1 cellular context compared by ENCODE assay signal in genomic region chr16:474420-475122, GRCh38.
A peak's percentile ranks its signal among the peaks of the same experiment; 100 is the strongest.
TF ChIP-seq lines count a peak whose summit lies in the region.

No MANE protein-coding gene starts in this region.

TF ChIP-seq in HepG2, 621 proteins besides CTCF, POLR2A, EP300 and RAD21 (continued from another document and continues in another):
- TF ChIP-seq PBX2 (CRISPR knock-in tag; IDR thresholded peaks at IDR 0.05) (no peak), ZNF431 (CRISPR knock-in tag; IDR thresholded peaks at IDR 0.05; ENCODE audit: borderline replicate concordance, low read depth) (no peak), ZNF329 (CRISPR knock-in tag; IDR thresholded peaks at IDR 0.05; ENCODE audit: low read depth) (0 out of 2 replicates have a peak, but pooled peaks have one; percentile 36), SP4 (CRISPR knock-in tag; IDR thresholded peaks at IDR 0.05) (peak; percentile 72; the same call in 1 of the 2 replicates), ZBTB4 (CRISPR knock-in tag; IDR thresholded peaks at IDR 0.05; ENCODE audit: borderline replicate concordance) (no peak), LBX2 (CRISPR knock-in tag; IDR thresholded peaks at IDR 0.05; ENCODE audit: borderline replicate concordance) (no peak), KLF12 (CRISPR knock-in tag; IDR thresholded peaks at IDR 0.05; ENCODE audit: borderline replicate concordance) (0 out of 2 replicates have a peak, but pooled peaks have one; percentile 45), MXD4 (CRISPR knock-in tag; IDR thresholded peaks at IDR 0.05) (0 out of 2 replicates have a peak, but pooled peaks have one; percentile 57), HNF1A (IDR thresholded peaks at IDR 0.05; ENCODE audit: low read depth) (no peak), HNF1A (CRISPR knock-in tag; IDR thresholded peaks at IDR 0.05; ENCODE audit: borderline replicate concordance) (peak; percentile 49; the same call in 1 of the 2 replicates), ZZZ3 (CRISPR knock-in tag; IDR thresholded peaks at IDR 0.05; ENCODE audit: borderline replicate concordance) (no peak), RBM39 (IDR thresholded peaks at IDR 0.05; ENCODE audit: low read depth, low read length, poor library complexity, severe bottlenecking) (no peak), KAT7 (CRISPR knock-in tag; IDR thresholded peaks at IDR 0.05; ENCODE audit: borderline replicate concordance) (peak; percentile 59; the same call in 1 of the 2 replicates), HIVEP1 (CRISPR knock-in tag; IDR thresholded peaks at IDR 0.05) (peak; percentile 50; the same call in 1 of the 2 replicates), HMG20A (CRISPR knock-in tag; IDR thresholded peaks at IDR 0.05; ENCODE audit: borderline replicate concordance) (peak; percentile 48; the same call in 1 of the 2 replicates), ZSCAN25 (CRISPR knock-in tag; IDR thresholded peaks at IDR 0.05) (no peak), NFIB (CRISPR knock-in tag; IDR thresholded peaks at IDR 0.05; ENCODE audit: borderline replicate concordance) (no peak), FOSL2 (CRISPR knock-in tag; IDR thresholded peaks at IDR 0.05) (peak; percentile 49), REPIN1 (CRISPR knock-in tag; IDR thresholded peaks at IDR 0.05; ENCODE audit: borderline replicate concordance, low read depth) (peak; percentile 59; the same call in 1 of the 2 replicates), SRSF1 (optimal IDR thresholded peaks at IDR 0.05; ENCODE audit: low read depth, low read length) (peak; percentile 4), PITX1 (CRISPR knock-in tag; IDR thresholded peaks at IDR 0.05) (peak; percentile 73; the same call in 1 of the 2 replicates), ZNF263 (CRISPR knock-in tag; IDR thresholded peaks at IDR 0.05) (peak; percentile 57), ZKSCAN8 (CRISPR knock-in tag; IDR thresholded peaks at IDR 0.05; ENCODE audit: borderline replicate concordance) (0 out of 2 replicates have a peak, but pooled peaks have one; percentile 13), ZNF441 (CRISPR knock-in tag; IDR thresholded peaks at IDR 0.05; ENCODE audit: borderline replicate concordance) (peak; percentile 34; the same call in 1 of the 2 replicates), BRD4 (CRISPR knock-in tag; IDR thresholded peaks at IDR 0.05) (no peak; the same call in 1 of the 2 replicates), ZNF629 (CRISPR knock-in tag; conservative IDR thresholded peaks at IDR 0.05) (0 out of 2 replicates have a peak, but pooled peaks have one; percentile 26), ZHX2 (IDR thresholded peaks at IDR 0.05; ENCODE audit: low read depth) (no peak), ZHX2 (CRISPR knock-in tag; IDR thresholded peaks at IDR 0.05; ENCODE audit: borderline replicate concordance) (no peak), ZNF468 (CRISPR knock-in tag; IDR thresholded peaks at IDR 0.05) (no peak), KDM2A (CRISPR knock-in tag; IDR thresholded peaks at IDR 0.05; ENCODE audit: borderline replicate concordance, low read depth) (peak; percentile 62)
- TF ChIP-seq, protein P1, sequence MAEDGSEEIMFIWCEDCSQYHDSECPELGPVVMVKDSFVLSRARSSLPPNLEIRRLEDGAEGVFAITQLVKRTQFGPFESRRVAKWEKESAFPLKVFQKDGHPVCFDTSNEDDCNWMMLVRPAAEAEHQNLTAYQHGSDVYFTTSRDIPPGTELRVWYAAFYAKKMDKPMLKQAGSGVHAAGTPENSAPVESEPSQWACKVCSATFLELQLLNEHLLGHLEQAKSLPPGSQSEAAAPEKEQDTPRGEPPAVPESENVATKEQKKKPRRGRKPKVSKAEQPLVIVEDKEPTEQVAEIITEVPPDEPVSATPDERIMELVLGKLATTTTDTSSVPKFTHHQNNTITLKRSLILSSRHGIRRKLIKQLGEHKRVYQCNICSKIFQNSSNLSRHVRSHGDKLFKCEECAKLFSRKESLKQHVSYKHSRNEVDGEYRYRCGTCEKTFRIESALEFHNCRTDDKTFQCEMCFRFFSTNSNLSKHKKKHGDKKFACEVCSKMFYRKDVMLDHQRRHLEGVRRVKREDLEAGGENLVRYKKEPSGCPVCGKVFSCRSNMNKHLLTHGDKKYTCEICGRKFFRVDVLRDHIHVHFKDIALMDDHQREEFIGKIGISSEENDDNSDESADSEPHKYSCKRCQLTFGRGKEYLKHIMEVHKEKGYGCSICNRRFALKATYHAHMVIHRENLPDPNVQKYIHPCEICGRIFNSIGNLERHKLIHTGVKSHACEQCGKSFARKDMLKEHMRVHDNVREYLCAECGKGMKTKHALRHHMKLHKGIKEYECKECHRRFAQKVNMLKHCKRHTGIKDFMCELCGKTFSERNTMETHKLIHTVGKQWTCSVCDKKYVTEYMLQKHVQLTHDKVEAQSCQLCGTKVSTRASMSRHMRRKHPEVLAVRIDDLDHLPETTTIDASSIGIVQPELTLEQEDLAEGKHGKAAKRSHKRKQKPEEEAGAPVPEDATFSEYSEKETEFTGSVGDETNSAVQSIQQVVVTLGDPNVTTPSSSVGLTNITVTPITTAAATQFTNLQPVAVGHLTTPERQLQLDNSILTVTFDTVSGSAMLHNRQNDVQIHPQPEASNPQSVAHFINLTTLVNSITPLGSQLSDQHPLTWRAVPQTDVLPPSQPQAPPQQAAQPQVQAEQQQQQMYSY (CRISPR knock-in tag; IDR thresholded peaks at IDR 0.05): no peak
- TF ChIP-seq, protein P2, sequence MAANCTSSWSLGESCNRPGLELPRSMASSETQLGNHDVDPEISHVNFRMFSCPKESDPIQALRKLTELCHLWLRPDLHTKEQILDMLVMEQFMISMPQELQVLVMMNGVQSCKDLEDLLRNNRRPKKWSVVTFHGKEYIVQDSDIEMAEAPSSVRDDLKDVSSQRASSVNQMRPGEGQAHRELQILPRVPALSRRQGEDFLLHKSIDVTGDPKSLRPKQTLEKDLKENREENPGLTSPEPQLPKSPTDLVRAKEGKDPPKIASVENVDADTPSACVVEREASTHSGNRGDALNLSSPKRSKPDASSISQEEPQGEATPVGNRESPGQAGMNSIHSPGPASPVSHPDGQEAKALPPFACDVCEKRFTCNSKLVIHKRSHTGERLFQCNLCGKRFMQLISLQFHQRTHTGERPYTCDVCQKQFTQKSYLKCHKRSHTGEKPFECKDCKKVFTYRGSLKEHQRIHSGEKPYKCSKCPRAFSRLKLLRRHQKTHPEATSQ (CRISPR knock-in tag; IDR thresholded peaks at IDR 0.05; ENCODE audit: borderline replicate concordance): 0 out of 2 replicates have a peak, but pooled peaks have one; percentile 16
- TF ChIP-seq, protein P3, sequence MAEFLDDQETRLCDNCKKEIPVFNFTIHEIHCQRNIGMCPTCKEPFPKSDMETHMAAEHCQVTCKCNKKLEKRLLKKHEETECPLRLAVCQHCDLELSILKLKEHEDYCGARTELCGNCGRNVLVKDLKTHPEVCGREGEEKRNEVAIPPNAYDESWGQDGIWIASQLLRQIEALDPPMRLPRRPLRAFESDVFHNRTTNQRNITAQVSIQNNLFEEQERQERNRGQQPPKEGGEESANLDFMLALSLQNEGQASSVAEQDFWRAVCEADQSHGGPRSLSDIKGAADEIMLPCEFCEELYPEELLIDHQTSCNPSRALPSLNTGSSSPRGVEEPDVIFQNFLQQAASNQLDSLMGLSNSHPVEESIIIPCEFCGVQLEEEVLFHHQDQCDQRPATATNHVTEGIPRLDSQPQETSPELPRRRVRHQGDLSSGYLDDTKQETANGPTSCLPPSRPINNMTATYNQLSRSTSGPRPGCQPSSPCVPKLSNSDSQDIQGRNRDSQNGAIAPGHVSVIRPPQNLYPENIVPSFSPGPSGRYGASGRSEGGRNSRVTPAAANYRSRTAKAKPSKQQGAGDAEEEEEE (CRISPR knock-in tag; IDR thresholded peaks at IDR 0.05; ENCODE audit: borderline replicate concordance): no peak
